7 cellular contexts compared by ENCODE assay signal in genomic region chr22:22297790-22298653, GRCh38. TPM values are rescaled to one million over a fixed set of nuclear protein-coding genes. Genes with fewer than 3 reads are reported as not detected.
DNase-seq lines count a peak whose midpoint lies in the region; ATAC-seq lines count a peak whose summit lies in the region.
"Not testable (repeated sequence)": the region's sequence is repeated elsewhere in the genome, so short reads cannot be mapped to it uniquely, and the experiment has no call there.

No MANE protein-coding gene starts in this region.

- ATAC-seq in GM18907 (IDR thresholded peaks at IDR 0.05; ENCODE audit: unreplicated experiment) (peak; percentile 92), HG03354 (IDR thresholded peaks at IDR 0.05; ENCODE audit: poor library complexity, severe bottlenecking, unreplicated experiment) (peak; percentile 77), left colon (peak; percentile 100)

- intact Hi-C loops in left colon (cut with DNase I, micrococcal nuclease), result not testable (repeated sequence)

- DNase-seq in NCI-H82 treated with DMSO at 0.1 percent for 48 hours (lab: John Stamatoyannopoulos, UW; ENCODE audit: unreplicated experiment) (peak; percentile 0), dedifferentiated amniotic fluid mesenchymal stem cell (ENCODE audit: extremely low spot score) (peak; percentile 29), left colon (peak; percentile 43 to 72)
- peak; percentile 53 to 61 for DNase-seq in activated CD4-positive, alpha-beta T cell treated with anti-CD3 and anti-CD28 coated beads, Interleukin-2, amount 50 U/mL, for 4 hours
- DNase-seq in stimulated activated CD4-positive, alpha-beta T cell treated with anti-CD3 and anti-CD28 coated beads, Interleukin-12 subunit alpha, Interleukin-12 subunit beta, amount 100 ng/mL, for 4 hours, result peak; percentile 76

RNA-seq across cellular contexts. Expression of gene VPREB1, which starts 53.4 kb away (rescaled TPM):
- not detected for total RNA-seq in left colon

Comparison
In these comparisons a context has a peak if more than half of its experiments do, and no peak if none do; other contexts are left out.
1. Peak in every context shown above with its lines: DNase-seq and ATAC-seq.
2. DNase-seq: peak in every context shown above with its lines; median percentile 76 in stimulated activated CD4-positive, alpha-beta T cell treated with anti-CD3 and anti-CD28 coated beads, Interleukin-12 subunit alpha, Interleukin-12 subunit beta, amount 100 ng/mL, for 4 hours; 58 in left colon; 57 in activated CD4-positive, alpha-beta T cell treated with anti-CD3 and anti-CD28 coated beads, Interleukin-2, amount 50 U/mL, for 4 hours; 29 in dedifferentiated amniotic fluid mesenchymal stem cell; 0 in NCI-H82 treated with DMSO at 0.1 percent for 48 hours.